Comparison of ENCODE assay signal across 1 cellular context in genomic region chr2:98795903-98796676, GRCh38.
TF ChIP-seq lines count a peak whose summit lies in the region.

No MANE protein-coding gene starts in this region.

TF ChIP-seq in liver, 16 proteins besides CTCF, POLR2A, EP300 and RAD21 (continued from another document):
- no peak for TF ChIP-seq ZBTB33 (IDR thresholded peaks at IDR 0.05)
- no peak for TF ChIP-seq EGR1 (IDR thresholded peaks at IDR 0.05; ENCODE audit: low read depth in 2 of 2)
- peak; percentile 75 for TF ChIP-seq HNF4G (IDR thresholded peaks at IDR 0.05)
